Comparison of ENCODE assay signal across 1 cellular context in the genomic region with DNA sequence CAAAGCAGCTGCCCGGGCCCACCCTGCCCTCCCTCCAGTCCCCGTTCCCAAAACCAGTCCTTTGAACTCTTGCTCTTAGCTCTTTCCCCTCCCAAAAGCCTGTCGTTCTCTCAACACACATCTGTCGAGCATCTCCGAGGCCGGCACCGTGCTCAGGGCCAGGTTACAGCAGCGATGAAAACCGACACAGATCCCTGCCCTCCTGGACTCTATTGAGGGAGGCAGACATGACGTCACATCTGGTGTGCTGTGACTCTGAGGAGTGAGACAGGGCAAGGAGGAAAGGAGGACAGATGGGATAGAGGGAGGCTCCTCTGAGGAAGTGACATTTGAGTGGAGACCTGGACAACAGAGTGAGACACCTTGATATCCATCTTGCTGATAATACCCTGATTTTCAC.
A peak's percentile ranks its signal among the peaks of the same experiment; 100 is the strongest.
TF ChIP-seq lines count a peak whose summit lies in the region.

No MANE protein-coding gene starts in this region.

TF ChIP-seq in HEK293, 187 proteins besides CTCF, POLR2A, EP300 and RAD21:
- TF ChIP-seq, protein P1, sequence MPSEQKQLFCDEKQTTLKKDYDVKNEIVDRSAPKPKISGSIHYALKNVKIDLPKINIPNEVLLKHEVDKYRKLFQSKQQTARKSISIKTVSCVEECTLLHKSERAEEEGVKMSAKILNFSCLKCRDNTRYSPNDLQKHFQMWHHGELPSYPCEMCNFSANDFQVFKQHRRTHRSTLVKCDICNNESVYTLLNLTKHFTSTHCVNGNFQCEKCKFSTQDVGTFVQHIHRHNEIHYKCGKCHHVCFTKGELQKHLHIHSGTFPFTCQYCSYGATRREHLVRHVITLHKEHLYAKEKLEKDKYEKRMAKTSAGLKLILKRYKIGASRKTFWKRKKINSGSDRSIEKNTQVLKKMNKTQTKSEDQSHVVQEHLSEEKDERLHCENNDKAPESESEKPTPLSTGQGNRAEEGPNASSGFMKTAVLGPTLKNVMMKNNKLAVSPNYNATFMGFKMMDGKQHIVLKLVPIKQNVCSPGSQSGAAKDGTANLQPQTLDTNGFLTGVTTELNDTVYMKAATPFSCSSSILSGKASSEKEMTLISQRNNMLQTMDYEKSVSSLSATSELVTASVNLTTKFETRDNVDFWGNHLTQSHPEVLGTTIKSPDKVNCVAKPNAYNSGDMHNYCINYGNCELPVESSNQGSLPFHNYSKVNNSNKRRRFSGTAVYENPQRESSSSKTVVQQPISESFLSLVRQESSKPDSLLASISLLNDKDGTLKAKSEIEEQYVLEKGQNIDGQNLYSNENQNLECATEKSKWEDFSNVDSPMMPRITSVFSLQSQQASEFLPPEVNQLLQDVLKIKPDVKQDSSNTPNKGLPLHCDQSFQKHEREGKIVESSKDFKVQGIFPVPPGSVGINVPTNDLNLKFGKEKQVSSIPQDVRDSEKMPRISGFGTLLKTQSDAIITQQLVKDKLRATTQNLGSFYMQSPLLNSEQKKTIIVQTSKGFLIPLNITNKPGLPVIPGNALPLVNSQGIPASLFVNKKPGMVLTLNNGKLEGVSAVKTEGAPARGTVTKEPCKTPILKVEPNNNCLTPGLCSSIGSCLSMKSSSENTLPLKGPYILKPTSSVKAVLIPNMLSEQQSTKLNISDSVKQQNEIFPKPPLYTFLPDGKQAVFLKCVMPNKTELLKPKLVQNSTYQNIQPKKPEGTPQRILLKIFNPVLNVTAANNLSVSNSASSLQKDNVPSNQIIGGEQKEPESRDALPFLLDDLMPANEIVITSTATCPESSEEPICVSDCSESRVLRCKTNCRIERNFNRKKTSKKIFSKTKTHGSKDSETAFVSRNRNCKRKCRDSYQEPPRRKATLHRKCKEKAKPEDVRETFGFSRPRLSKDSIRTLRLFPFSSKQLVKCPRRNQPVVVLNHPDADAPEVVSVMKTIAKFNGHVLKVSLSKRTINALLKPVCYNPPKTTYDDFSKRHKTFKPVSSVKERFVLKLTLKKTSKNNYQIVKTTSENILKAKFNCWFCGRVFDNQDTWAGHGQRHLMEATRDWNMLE (tag by site-specific recombination; conservative IDR thresholded peaks at IDR 0.05; ENCODE audit: low read depth): no peak
- 0 out of 2 replicates have a peak, but pooled peaks have one; percentile 22 for TF ChIP-seq ZNF121 (tag by site-specific recombination; IDR thresholded peaks at IDR 0.05)
- TF ChIP-seq, protein P2, sequence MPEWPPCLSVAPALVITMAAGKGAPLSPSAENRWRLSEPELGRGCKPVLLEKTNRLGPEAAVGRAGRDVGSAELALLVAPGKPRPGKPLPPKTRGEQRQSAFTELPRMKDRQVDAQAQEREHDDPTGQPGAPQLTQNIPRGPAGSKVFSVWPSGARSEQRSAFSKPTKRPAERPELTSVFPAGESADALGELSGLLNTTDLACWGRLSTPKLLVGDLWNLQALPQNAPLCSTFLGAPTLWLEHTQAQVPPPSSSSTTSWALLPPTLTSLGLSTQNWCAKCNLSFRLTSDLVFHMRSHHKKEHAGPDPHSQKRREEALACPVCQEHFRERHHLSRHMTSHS (tag by site-specific recombination; IDR thresholded peaks at IDR 0.05): no peak
- TF ChIP-seq, protein P3, sequence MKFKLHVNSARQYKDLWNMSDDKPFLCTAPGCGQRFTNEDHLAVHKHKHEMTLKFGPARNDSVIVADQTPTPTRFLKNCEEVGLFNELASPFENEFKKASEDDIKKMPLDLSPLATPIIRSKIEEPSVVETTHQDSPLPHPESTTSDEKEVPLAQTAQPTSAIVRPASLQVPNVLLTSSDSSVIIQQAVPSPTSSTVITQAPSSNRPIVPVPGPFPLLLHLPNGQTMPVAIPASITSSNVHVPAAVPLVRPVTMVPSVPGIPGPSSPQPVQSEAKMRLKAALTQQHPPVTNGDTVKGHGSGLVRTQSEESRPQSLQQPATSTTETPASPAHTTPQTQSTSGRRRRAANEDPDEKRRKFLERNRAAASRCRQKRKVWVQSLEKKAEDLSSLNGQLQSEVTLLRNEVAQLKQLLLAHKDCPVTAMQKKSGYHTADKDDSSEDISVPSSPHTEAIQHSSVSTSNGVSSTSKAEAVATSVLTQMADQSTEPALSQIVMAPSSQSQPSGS (tag by site-specific recombination; IDR thresholded peaks at IDR 0.05; ENCODE audit: low read depth): 0 out of 2 replicates have a peak, but pooled peaks have one; percentile 10
- TF ChIP-seq, protein P4, sequence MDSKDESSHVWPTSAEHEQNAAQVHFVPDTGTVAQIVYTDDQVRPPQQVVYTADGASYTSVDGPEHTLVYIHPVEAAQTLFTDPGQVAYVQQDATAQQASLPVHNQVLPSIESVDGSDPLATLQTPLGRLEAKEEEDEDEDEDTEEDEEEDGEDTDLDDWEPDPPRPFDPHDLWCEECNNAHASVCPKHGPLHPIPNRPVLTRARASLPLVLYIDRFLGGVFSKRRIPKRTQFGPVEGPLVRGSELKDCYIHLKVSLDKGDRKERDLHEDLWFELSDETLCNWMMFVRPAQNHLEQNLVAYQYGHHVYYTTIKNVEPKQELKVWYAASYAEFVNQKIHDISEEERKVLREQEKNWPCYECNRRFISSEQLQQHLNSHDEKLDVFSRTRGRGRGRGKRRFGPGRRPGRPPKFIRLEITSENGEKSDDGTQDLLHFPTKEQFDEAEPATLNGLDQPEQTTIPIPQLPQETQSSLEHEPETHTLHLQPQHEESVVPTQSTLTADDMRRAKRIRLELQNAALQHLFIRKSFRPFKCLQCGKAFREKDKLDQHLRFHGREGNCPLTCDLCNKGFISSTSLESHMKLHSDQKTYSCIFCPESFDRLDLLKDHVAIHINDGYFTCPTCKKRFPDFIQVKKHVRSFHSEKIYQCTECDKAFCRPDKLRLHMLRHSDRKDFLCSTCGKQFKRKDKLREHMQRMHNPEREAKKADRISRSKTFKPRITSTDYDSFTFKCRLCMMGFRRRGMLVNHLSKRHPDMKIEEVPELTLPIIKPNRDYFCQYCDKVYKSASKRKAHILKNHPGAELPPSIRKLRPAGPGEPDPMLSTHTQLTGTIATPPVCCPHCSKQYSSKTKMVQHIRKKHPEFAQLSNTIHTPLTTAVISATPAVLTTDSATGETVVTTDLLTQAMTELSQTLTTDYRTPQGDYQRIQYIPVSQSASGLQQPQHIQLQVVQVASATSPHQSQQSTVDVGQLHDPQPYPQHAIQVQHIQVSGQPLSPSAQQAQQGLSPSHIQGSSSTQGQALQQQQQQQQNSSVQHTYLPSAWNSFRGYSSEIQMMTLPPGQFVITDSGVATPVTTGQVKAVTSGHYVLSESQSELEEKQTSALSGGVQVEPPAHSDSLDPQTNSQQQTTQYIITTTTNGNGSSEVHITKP (tag by site-specific recombination; IDR thresholded peaks at IDR 0.05): no peak
